Comparison of ENCODE assay signal across 30 cellular contexts in genomic region chr2:12213222-12213621, GRCh38.
A peak's percentile ranks its signal among the peaks of the same experiment; 100 is the strongest.
DNase-seq lines count a peak whose midpoint lies in the region; ATAC-seq and TF ChIP-seq lines count a peak whose summit lies in the region.
"Had no signal": no experiment of that assay in that cellular context is flagged by ENCODE, and none has a peak within 500 bp of the region (broad histone marks: within the 10 kb centered on the region; RNA-seq: fewer than 3 reads in every experiment).

No MANE protein-coding gene starts in this region.

- no peaks in the 10 kb centered on the region for H3K9me3 ChIP-seq in PC-3 (ENCODE audit: low read length)
- H3K9me3 ChIP-seq: left ventricle myocardium inferior, right lobe of liver, spleen, thoracic aorta had no signal

- no peak overlapping the region for H3K4me3 ChIP-seq in PC-3 (ENCODE audit: low read length)
- H3K4me3 ChIP-seq: cardiac muscle cell, coronary artery, left ventricle myocardium inferior, right lobe of liver, spleen, thoracic aorta had no signal

- H2AFZ ChIP-seq in PC-3 (ENCODE audit: low read length) = no peak overlapping the region; the same call in 1 of the 2 replicates

- H3K9me3 Mint-ChIP-seq in activated naive CD4-positive, alpha-beta T cell treated with anti-CD3 and anti-CD28 coated beads, Interleukin-2, amount 50 U/mL, for 72 hours = no peaks in the 10 kb centered on the region
- H3K9me3 Mint-ChIP-seq in activated naive CD4-positive, alpha-beta T cell treated with anti-CD3 and anti-CD28 coated beads for 36 hours = no peaks in the 10 kb centered on the region
- H3K9me3 Mint-ChIP-seq: CD4-positive, alpha-beta T cell; effector memory CD8-positive, alpha-beta T cell; stimulated activated naive CD8-positive, alpha-beta T cell treated with anti-CD3 and anti-CD28 coated beads, Interleukin-15, Interleukin-2, amounts not matched to agents 100 ng/mL and 50 ng/mL, for 24 hours had no signal

- H3F3A ChIP-seq in PC-3 (ENCODE audit: low read length, unreplicated experiment) = no peaks in the 10 kb centered on the region

- no TSS peak for BruUV-seq in PC-3 (replicated peaks; lab: Mats Ljungman, UMichigan)

- no peaks in the 10 kb centered on the region for H3K36me3 Mint-ChIP-seq in activated naive CD4-positive, alpha-beta T cell treated with anti-CD3 and anti-CD28 coated beads, Interleukin-2, amount 50 U/mL, for 72 hours
- no peaks in the 10 kb centered on the region for H3K36me3 Mint-ChIP-seq in activated naive CD4-positive, alpha-beta T cell treated with anti-CD3 and anti-CD28 coated beads for 36 hours (ENCODE audit: low read depth)

- H3K27me3 ChIP-seq in PC-3 (ENCODE audit: low read length) = no peaks in the 10 kb centered on the region
- H3K27me3 ChIP-seq: cardiac muscle cell, right lobe of liver, spleen had no signal

- H4K20me1 ChIP-seq in PC-3 (ENCODE audit: low read length) = no peaks in the 10 kb centered on the region

- no peaks in the 10 kb centered on the region for H3K27me3 Mint-ChIP-seq in activated naive CD4-positive, alpha-beta T cell treated with anti-CD3 and anti-CD28 coated beads for 36 hours (ENCODE audit: low read depth)
- H3K27me3 Mint-ChIP-seq: CD4-positive, alpha-beta T cell; stimulated activated naive CD8-positive, alpha-beta T cell treated with anti-CD3 and anti-CD28 coated beads, Interleukin-15, Interleukin-2, amounts not matched to agents 100 ng/mL and 50 ng/mL, for 24 hours; T-helper 17 cell had no signal

- peak; percentile 51 to 89 for ATAC-seq in activated naive CD4-positive, alpha-beta T cell treated with anti-CD3 and anti-CD28 coated beads, Interleukin-2, amount 50 U/mL, for 72 hours
- ATAC-seq in PC-3 (peak; percentile 81), HG03135 (IDR thresholded peaks at IDR 0.05; ENCODE audit: unreplicated experiment) (no peak), HG02642 (IDR thresholded peaks at IDR 0.05; ENCODE audit: poor library complexity, unreplicated experiment) (no peak)
- ATAC-seq: effector memory CD8-positive, alpha-beta T cell; right lobe of liver; T-helper 17 cell had no signal

- no peak for TF ChIP-seq CTCF in PC-3 (conservative IDR thresholded peaks at IDR 0.05; ENCODE audit: low read depth, low read length)

- CTCF ChIA-PET in activated naive CD4-positive, alpha-beta T cell treated with anti-CD3 and anti-CD28 coated beads for 36 hours (lab: Charles Lee) = no interaction called here
- CTCF ChIA-PET in PC-3 (lab: Charles Lee) = no interaction called here

- no peak for DNase-seq in activated naive CD4-positive, alpha-beta T cell treated with anti-CD3 and anti-CD28 coated beads, Interleukin-2, amount 50 U/mL, for 72 hours (ENCODE audit: low spot score in 2 of 2)
- no peak for DNase-seq in activated naive CD4-positive, alpha-beta T cell treated with anti-CD3 and anti-CD28 coated beads for 36 hours
- DNase-seq in PC-3 (peak; percentile 43), dermis blood vessel endothelial cell (peak; percentile 52), GDM1 (lab: John Stamatoyannopoulos, UW) (no peak)
- DNase-seq: activated CD4-positive, alpha-beta T cell treated with anti-CD3 and anti-CD28 coated beads, Interleukin-2, amount 50 U/mL, for 48 hours; activated naive CD4-positive, alpha-beta T cell treated with Interleukin-2 at 50 U/mL for 16 hours; amygdala; CD4-positive, alpha-beta T cell; effector memory CD8-positive, alpha-beta T cell; EL; erythroblast; glutamatergic neuron; H7; left ventricle myocardium inferior; NCI-H1436; NCI-H2081; NCI-H510A treated with DMSO at 0.1 percent for 48 hours; right lobe of liver; SHP77; spleen; stimulated activated CD4-positive, alpha-beta T cell treated with anti-CD3 and anti-CD28 coated beads, Interleukin-2, amount 100 ng/mL, for 24 hours; T-helper 17 cell had no signal

- intact Hi-C loops in activated naive CD4-positive, alpha-beta T cell treated with anti-CD3 and anti-CD28 coated beads for 36 hours (cut with micrococcal nuclease) = no loop called here
- intact Hi-C loops in PC-3 (cut with micrococcal nuclease) = no loop called here

- H3K9ac ChIP-seq in PC-3 (ENCODE audit: low read length) = no peak overlapping the region

- H3K79me2 ChIP-seq in PC-3 (ENCODE audit: low read length) = no peaks in the 10 kb centered on the region

- H3K27ac ChIP-seq in PC-3 (ENCODE audit: low read length) = no peak overlapping the region
- H3K27ac ChIP-seq: cardiac muscle cell, coronary artery, HL-60, left ventricle myocardium inferior, right lobe of liver, spleen, thoracic aorta had no signal

- peaks cover 7% of the 10 kb centered on the region for H3K4me1 Mint-ChIP-seq in activated naive CD4-positive, alpha-beta T cell treated with anti-CD3 and anti-CD28 coated beads for 36 hours (ENCODE audit: low read depth)

- H3K36me3 ChIP-seq in PC-3 (ENCODE audit: low read depth, low read length) = no peaks in the 10 kb centered on the region
- H3K36me3 ChIP-seq: cardiac muscle cell, left ventricle myocardium inferior, right lobe of liver, spleen, thoracic aorta had no signal

- no peaks in the 10 kb centered on the region for H3K9me2 ChIP-seq in PC-3 (replicated peaks; ENCODE audit: low read length)

- peaks cover 10% of the 10 kb centered on the region for H3K4me1 ChIP-seq in PC-3 (ENCODE audit: insufficient read depth, low read length)
- H3K4me1 ChIP-seq: right lobe of liver, spleen had no signal

- no peak overlapping the region for H3K27ac Mint-ChIP-seq in activated naive CD4-positive, alpha-beta T cell treated with anti-CD3 and anti-CD28 coated beads, Interleukin-2, amount 50 U/mL, for 72 hours
- no peak overlapping the region for H3K27ac Mint-ChIP-seq in activated naive CD4-positive, alpha-beta T cell treated with anti-CD3 and anti-CD28 coated beads for 36 hours
- H3K27ac Mint-ChIP-seq: CD4-positive, alpha-beta T cell; effector memory CD8-positive, alpha-beta T cell; stimulated activated naive CD8-positive, alpha-beta T cell treated with anti-CD3 and anti-CD28 coated beads, Interleukin-15, Interleukin-2, amounts not matched to agents 100 ng/mL and 50 ng/mL, for 24 hours; T-helper 17 cell had no signal

- no peak overlapping the region for H3K4me3 Mint-ChIP-seq in activated naive CD4-positive, alpha-beta T cell treated with anti-CD3 and anti-CD28 coated beads for 36 hours
- H3K4me3 Mint-ChIP-seq: CD4-positive, alpha-beta T cell; effector memory CD8-positive, alpha-beta T cell; stimulated activated naive CD8-positive, alpha-beta T cell treated with anti-CD3 and anti-CD28 coated beads, Interleukin-15, Interleukin-2, amounts not matched to agents 100 ng/mL and 50 ng/mL, for 24 hours; T-helper 17 cell had no signal

- POLR2A ChIA-PET in PC-3 (lab: Charles Lee; ENCODE audit: unreplicated experiment) = interaction anchor here (0.6 kb wide), 1 partner anchor 507 kb away, joined by 3 read pairs; no protein-coding TSS in a partner anchor

- no peak overlapping the region for H3K4me2 ChIP-seq in PC-3 (ENCODE audit: low read length)

Comparison
In these comparisons a context has a peak if more than half of its experiments do, and no peak if none do; other contexts are left out.
1. ATAC-seq: peak in activated naive CD4-positive, alpha-beta T cell treated with anti-CD3 and anti-CD28 coated beads, Interleukin-2, amount 50 U/mL, for 72 hours (2 of 2) and PC-3 (single experiment); none in HG03135 (single experiment) and HG02642 (single experiment).
2. DNase-seq: peak in PC-3 (single experiment) and dermis blood vessel endothelial cell (single experiment); none in activated naive CD4-positive, alpha-beta T cell treated with anti-CD3 and anti-CD28 coated beads, Interleukin-2, amount 50 U/mL, for 72 hours (0 of 2), activated naive CD4-positive, alpha-beta T cell treated with anti-CD3 and anti-CD28 coated beads for 36 hours (single experiment) and GDM1 (single experiment).